In the genomic region with DNA sequence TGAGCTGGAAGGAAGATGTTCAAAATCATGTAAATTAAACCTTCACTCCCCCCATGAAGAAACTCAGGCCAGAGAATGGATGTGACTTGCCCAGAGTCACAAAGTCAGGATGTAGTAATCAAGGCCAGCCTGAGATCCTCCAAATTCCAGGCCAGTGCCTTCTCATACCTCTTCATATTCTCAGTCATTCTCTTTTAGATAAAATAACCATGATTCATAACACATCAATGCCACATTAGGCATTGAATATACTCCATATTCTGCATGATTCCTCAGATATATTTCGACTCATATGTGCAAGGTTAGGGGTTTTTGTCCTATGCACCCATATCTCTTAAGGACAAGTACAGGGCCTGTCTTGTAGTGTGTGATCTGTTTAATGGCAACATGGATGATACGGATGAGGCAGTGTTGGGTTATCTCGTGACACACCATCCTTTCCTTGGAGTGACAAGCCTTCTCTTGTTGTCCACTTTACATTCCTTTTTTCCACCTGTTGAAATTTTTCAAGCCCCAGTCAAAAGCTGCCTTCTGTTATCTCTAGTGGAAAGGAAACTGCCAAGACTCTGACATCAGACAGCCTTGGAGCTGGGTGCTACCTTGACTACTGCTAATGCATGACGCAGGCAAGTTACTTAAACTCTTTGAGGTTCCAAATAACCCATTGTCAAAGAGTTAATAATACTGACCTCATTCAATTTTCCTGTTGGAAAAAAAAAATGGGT, we compare ENCODE assay signal across 16 cellular contexts.
"Had no signal": no experiment of that assay in that cellular context is flagged by ENCODE, and none has a peak within 500 bp of the region (broad histone marks: within the 10 kb centered on the region; RNA-seq: fewer than 3 reads in every experiment).

No MANE protein-coding gene starts in this region.

- DNase-seq: activated CD4-positive, alpha-beta T cell treated with anti-CD3 and anti-CD28 coated beads for 36 hours; activated CD4-positive, alpha-beta T cell treated with anti-CD3 and anti-CD28 coated beads, Interleukin-2, amount 50 U/mL, for 48 hours; activated gamma-delta T cell; left cardiac atrium; mesendoderm; natural killer cell; ovary; psoas muscle; right cardiac atrium; small intestine; stimulated activated CD4-positive, alpha-beta T cell treated with anti-CD3 and anti-CD28 coated beads, Interleukin-4, amount 100 ng/mL, for 1 hour; thyroid gland had no signal

- H3K4me2 ChIP-seq: hepatocyte had no signal

- H2AFZ ChIP-seq: hepatocyte had no signal

- H3K27me3 ChIP-seq: foreskin keratinocyte, hepatocyte, ovary, thyroid gland had no signal

- H3K4me3 ChIP-seq: hepatocyte, ovary, psoas muscle, thyroid gland had no signal

- H3K79me2 ChIP-seq: hepatocyte had no signal

- H3K27ac ChIP-seq: foreskin keratinocyte, hepatocyte, ovary, psoas muscle, thyroid gland had no signal

- H3K4me1 ChIP-seq: foreskin keratinocyte, psoas muscle, thyroid gland had no signal

- H3K36me3 ChIP-seq: ovary, thyroid gland had no signal

- FAIRE-seq: small intestine, TTC549, urothelium cell line had no signal

- H3K9me3 ChIP-seq: ovary, psoas muscle, thyroid gland had no signal
